Comparison of ENCODE assay signal across 21 cellular contexts in the genomic region with DNA sequence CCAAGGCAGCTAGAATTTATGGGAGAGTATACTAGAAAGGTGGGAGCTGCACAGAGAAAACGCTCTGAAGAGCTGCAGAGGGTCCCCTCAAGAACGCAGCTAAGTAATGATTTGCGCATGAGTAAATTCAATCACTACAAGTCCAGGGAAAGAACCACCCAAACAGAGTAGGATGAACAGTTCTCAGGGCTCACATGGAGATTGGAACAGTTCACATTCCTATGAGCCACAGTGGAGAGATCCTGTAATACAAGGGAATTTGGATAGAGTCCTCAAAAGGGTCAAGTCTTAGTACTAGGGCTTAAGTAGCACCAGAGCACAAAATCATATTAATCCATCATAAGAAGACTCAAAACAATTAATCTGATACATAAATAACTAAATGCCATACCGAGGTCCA. TPM values are rescaled to one million over a fixed set of nuclear protein-coding genes. Genes with fewer than 3 reads are reported as not detected.
A peak's percentile ranks its signal among the peaks of the same experiment; 100 is the strongest.
DNase-seq lines count a peak whose midpoint lies in the region; ATAC-seq and TF ChIP-seq lines count a peak whose summit lies in the region.
"Had no signal": no experiment of that assay in that cellular context is flagged by ENCODE, and none has a peak within 500 bp of the region (broad histone marks: within the 10 kb centered on the region; RNA-seq: fewer than 3 reads in every experiment).

No MANE protein-coding gene starts in this region.

- CTCF ChIA-PET in HEK293 (lab: Yijun Ruan, JAX), result no interaction called here

- DNase-seq in AG10803 (ENCODE audit: low read depth), result peak; percentile 32
- no peak for DNase-seq in nephron progenitor cell
- no peak for DNase-seq in stimulated activated CD4-positive, alpha-beta T cell treated with anti-CD3 and anti-CD28 coated beads, Interleukin-2, amount 100 ng/mL, for 48 hours
- no peak for DNase-seq in DMS153 (lab: John Stamatoyannopoulos, UW)
- no peak for DNase-seq in activated T-cell treated with anti-CD3 and anti-CD28 coated beads, Interleukin-2, amount 50 U/mL, for 24 hours
- DNase-seq: activated CD4-positive, alpha-beta T cell treated with anti-CD3 and anti-CD28 coated beads, Interleukin-2, amount 50 U/mL, for 1 hour; activated CD8-positive, alpha-beta memory T cell treated with anti-CD3 and anti-CD28 coated beads, Interleukin-2, amount 50 U/mL, for 48 hours; anterior cingulate cortex; DMS79; hypothalamus; mesendoderm; natural killer cell; NCI-H146; NCI-H69; SHP77 treated with DMSO at 0.1 percent for 48 hours; T-helper 1 cell had no signal

- H3K27me3 Mint-ChIP-seq in brain (no peaks in the 10 kb centered on the region), nephron progenitor cell (ENCODE audit: low read depth, poor library complexity) (no peaks in the 10 kb centered on the region)
- H3K27me3 Mint-ChIP-seq in activated T-cell treated with anti-CD3 and anti-CD28 coated beads, Interleukin-2, amount 50 U/mL, for 24 hours, result no peaks in the 10 kb centered on the region

- H3K27ac Mint-ChIP-seq in brain (peak overlapping the region in 3 of 5 experiments; percentile 2 to 46 (median 34)), nephron progenitor cell (peak overlapping the region; percentile 37)
- no peak overlapping the region for H3K27ac Mint-ChIP-seq in activated T-cell treated with anti-CD3 and anti-CD28 coated beads, Interleukin-2, amount 50 U/mL, for 24 hours
- H3K27ac Mint-ChIP-seq: natural killer cell had no signal

- peaks cover 42% of the 10 kb centered on the region for H3K36me3 Mint-ChIP-seq in brain
- H3K36me3 Mint-ChIP-seq in nephron progenitor cell (ENCODE audit: low read depth), result peaks cover 19% of the 10 kb centered on the region
- peaks cover 63% of the 10 kb centered on the region for H3K36me3 Mint-ChIP-seq in activated T-cell treated with anti-CD3 and anti-CD28 coated beads, Interleukin-2, amount 50 U/mL, for 24 hours (ENCODE audit: low read depth)
- H3K36me3 Mint-ChIP-seq: natural killer cell had no signal

- no peak for TF ChIP-seq CTCF in AG10803 (conservative IDR thresholded peaks at IDR 0.05; ENCODE audit: low read length)
- no peak for TF ChIP-seq CTCF in HEK293 (tag by site-specific recombination; IDR thresholded peaks at IDR 0.05)
- no peak for TF ChIP-seq CTCF in brain (conservative IDR thresholded peaks at IDR 0.05)
- TF ChIP-seq CTCF in nephron progenitor cell (IDR thresholded peaks at IDR 0.05), result no peak

- peaks cover 0 to 7% of the 10 kb centered on the region in 2 experiments; a peak in 2 of 3 replicates for H3K36me3 ChIP-seq in HEK293 (ENCODE audit: control insufficient read depth in 2 of 2, insufficient read depth in 1 of 2, low read length in 2 of 2)
- H3K36me3 ChIP-seq: suprapubic skin, vagina had no signal

- H3K9me3 Mint-ChIP-seq in brain, result no peaks in the 10 kb centered on the region
- H3K9me3 Mint-ChIP-seq in nephron progenitor cell, result no peaks in the 10 kb centered on the region
- no peaks in the 10 kb centered on the region for H3K9me3 Mint-ChIP-seq in activated T-cell treated with anti-CD3 and anti-CD28 coated beads, Interleukin-2, amount 50 U/mL, for 24 hours
- H3K9me3 Mint-ChIP-seq: natural killer cell had no signal

- no peak for ATAC-seq in HG03039 (IDR thresholded peaks at IDR 0.05; ENCODE audit: unreplicated experiment)
- ATAC-seq: natural killer cell had no signal

- no peak overlapping the region for H3K27ac ChIP-seq in HEK293 (ENCODE audit: extremely low read depth, low read depth, low read length)
- H3K27ac ChIP-seq: suprapubic skin, vagina had no signal

- peaks cover 19% of the 10 kb centered on the region for H3K4me1 ChIP-seq in HEK293 (ENCODE audit: control insufficient read depth, insufficient read depth, low read length)
- H3K4me1 ChIP-seq: vagina had no signal

- no peak overlapping the region for H3K4me3 ChIP-seq in AG10803 (ENCODE audit: low read length)
- H3K4me3 ChIP-seq in HEK293 (ENCODE audit: low read depth, low read length), result no peak overlapping the region
- H3K4me3 ChIP-seq: suprapubic skin, vagina had no signal

- H3K4me1 Mint-ChIP-seq in brain, result peaks cover 65% of the 10 kb centered on the region
- peaks cover 21% of the 10 kb centered on the region for H3K4me1 Mint-ChIP-seq in nephron progenitor cell
- peaks cover 52% of the 10 kb centered on the region for H3K4me1 Mint-ChIP-seq in activated T-cell treated with anti-CD3 and anti-CD28 coated beads, Interleukin-2, amount 50 U/mL, for 24 hours (ENCODE audit: low read depth)

- no peak overlapping the region for H3K4me3 Mint-ChIP-seq in brain
- no peak overlapping the region for H3K4me3 Mint-ChIP-seq in nephron progenitor cell
- no peak overlapping the region for H3K4me3 Mint-ChIP-seq in activated T-cell treated with anti-CD3 and anti-CD28 coated beads, Interleukin-2, amount 50 U/mL, for 24 hours
- H3K4me3 Mint-ChIP-seq: natural killer cell had no signal

- POLR2A ChIA-PET in HEK293 (lab: Yijun Ruan, JAX), result interaction anchor here (0.5 to 1.3 kb wide), 2 partner anchors 10 to 97 kb away, joined by 4 to 5 read pairs; no protein-coding TSS in a partner anchor

- no peaks in the 10 kb centered on the region for H3K9me3 ChIP-seq in HEK293 (ENCODE audit: control insufficient read depth, insufficient read depth, low read depth, low read length)
- H3K9me3 ChIP-seq: suprapubic skin, vagina had no signal

TF ChIP-seq in HEK293, 187 proteins besides CTCF, POLR2A, EP300 and RAD21:
- TF ChIP-seq ZNF175 (tag by site-specific recombination; IDR thresholded peaks at IDR 0.05) (no peak), ZNF121 (tag by site-specific recombination; IDR thresholded peaks at IDR 0.05) (no peak), ZNF202 (tag by site-specific recombination; IDR thresholded peaks at IDR 0.05; ENCODE audit: borderline replicate concordance) (no peak)
- TF ChIP-seq, protein P1, sequence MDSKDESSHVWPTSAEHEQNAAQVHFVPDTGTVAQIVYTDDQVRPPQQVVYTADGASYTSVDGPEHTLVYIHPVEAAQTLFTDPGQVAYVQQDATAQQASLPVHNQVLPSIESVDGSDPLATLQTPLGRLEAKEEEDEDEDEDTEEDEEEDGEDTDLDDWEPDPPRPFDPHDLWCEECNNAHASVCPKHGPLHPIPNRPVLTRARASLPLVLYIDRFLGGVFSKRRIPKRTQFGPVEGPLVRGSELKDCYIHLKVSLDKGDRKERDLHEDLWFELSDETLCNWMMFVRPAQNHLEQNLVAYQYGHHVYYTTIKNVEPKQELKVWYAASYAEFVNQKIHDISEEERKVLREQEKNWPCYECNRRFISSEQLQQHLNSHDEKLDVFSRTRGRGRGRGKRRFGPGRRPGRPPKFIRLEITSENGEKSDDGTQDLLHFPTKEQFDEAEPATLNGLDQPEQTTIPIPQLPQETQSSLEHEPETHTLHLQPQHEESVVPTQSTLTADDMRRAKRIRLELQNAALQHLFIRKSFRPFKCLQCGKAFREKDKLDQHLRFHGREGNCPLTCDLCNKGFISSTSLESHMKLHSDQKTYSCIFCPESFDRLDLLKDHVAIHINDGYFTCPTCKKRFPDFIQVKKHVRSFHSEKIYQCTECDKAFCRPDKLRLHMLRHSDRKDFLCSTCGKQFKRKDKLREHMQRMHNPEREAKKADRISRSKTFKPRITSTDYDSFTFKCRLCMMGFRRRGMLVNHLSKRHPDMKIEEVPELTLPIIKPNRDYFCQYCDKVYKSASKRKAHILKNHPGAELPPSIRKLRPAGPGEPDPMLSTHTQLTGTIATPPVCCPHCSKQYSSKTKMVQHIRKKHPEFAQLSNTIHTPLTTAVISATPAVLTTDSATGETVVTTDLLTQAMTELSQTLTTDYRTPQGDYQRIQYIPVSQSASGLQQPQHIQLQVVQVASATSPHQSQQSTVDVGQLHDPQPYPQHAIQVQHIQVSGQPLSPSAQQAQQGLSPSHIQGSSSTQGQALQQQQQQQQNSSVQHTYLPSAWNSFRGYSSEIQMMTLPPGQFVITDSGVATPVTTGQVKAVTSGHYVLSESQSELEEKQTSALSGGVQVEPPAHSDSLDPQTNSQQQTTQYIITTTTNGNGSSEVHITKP (tag by site-specific recombination; IDR thresholded peaks at IDR 0.05), result peak; percentile 55

RNA-seq across cellular contexts. Expression of a gene that starts 12.7 kb away (rescaled TPM):
- polyA plus RNA-seq in brain (ENCODE audit: insufficient read depth, low read depth, low replicate concordance), result 122 TPM
